In the genomic region with DNA sequence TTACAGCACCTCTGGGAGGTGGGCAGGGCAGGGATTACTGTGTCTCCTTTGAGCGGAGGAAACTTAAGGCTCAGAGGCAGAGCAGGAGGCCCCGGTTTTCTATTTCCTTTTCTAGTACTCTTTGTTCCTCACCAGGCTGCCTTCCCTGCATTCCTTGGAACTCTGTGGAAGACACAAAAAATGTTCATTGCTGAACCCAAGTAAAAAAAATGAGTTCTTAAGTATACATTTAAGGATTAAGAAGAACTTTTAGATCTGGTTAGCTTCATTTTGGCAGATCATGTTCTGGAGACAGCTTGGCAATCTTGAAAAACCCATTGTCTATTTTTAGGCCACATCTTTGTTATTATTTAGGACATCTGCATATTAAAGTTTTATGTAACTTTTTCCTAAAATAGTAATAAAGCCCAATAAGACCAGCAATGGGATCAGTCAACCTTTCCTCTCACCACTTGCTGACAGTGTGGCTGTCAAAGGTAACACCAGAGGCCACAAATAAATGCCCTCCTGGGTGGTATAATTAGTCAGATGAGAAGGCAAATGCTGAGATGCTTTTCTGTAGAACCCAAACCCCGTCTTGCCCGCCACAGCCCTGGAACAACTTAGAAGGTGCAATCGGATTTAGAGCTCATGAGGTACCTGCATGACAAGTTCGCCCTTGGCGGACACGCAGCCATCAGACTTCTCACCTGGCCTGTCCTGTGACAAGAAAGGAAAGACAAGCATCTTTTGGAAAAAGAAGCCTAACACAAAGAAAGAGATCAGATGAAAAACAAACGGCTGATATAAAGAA, we compare ENCODE assay signal across 32 cellular contexts.
"Had no signal": no experiment of that assay in that cellular context is flagged by ENCODE, and none has a peak within 500 bp of the region (broad histone marks: within the 10 kb centered on the region; RNA-seq: fewer than 3 reads in every experiment).

No MANE protein-coding gene starts in this region.

- H3K27me3 ChIP-seq: adrenal gland, Peyer's patch, SJSA1 had no signal

- H3K4me3 ChIP-seq: adrenal gland, Peyer's patch, SJSA1 had no signal

- H3K4me1 Mint-ChIP-seq: activated naive CD8-positive, alpha-beta T cell treated with anti-CD3 and anti-CD28 coated beads, Interleukin-2, amount 10 ng/mL, durations not matched to agents 7 days and 5 days had no signal

- H3K9ac ChIP-seq: KMS-11, SK-N-SH had no signal

- H3K9me3 ChIP-seq: adrenal gland, Peyer's patch, SJSA1, SK-N-SH had no signal

- H3K27ac ChIP-seq: adrenal gland, KMS-11, Peyer's patch, SJSA1 had no signal

- H3K36me3 Mint-ChIP-seq: activated naive CD4-positive, alpha-beta T cell treated with anti-CD3 and anti-CD28 coated beads, Interleukin-2, amount 50 U/mL, for 24 hours; activated naive CD8-positive, alpha-beta T cell treated with anti-CD3 and anti-CD28 coated beads, Interleukin-2, amount 10 ng/mL, durations not matched to agents 7 days and 5 days; brain had no signal

- H3K27me3 Mint-ChIP-seq: activated naive CD4-positive, alpha-beta T cell treated with anti-CD3 and anti-CD28 coated beads, Interleukin-2, amount 50 U/mL, for 24 hours had no signal

- H3K27ac Mint-ChIP-seq: activated CD4-positive, alpha-beta T cell treated with anti-CD3 and anti-CD28 coated beads for 36 hours; activated CD4-positive, alpha-beta T cell treated with anti-CD3 and anti-CD28 coated beads, Interleukin-2, amount 10 ng/mL, durations not matched to agents 7 days and 5 days; activated CD8-positive, alpha-beta T cell treated with anti-CD3 and anti-CD28 coated beads, Interleukin-2, amount 10 ng/mL, durations not matched to agents 7 days and 5 days; activated naive CD8-positive, alpha-beta T cell treated with anti-CD3 and anti-CD28 coated beads, Interleukin-2, amount 10 ng/mL, durations not matched to agents 7 days and 5 days; activated T-cell treated with anti-CD3 and anti-CD28 coated beads, Interleukin-2, amount 50 U/mL, for 24 hours; activated T-helper 2 cell treated with anti-CD3 and anti-CD28 coated beads, Interferon-gamma antibody, Interleukin-2, Interleukin-4, amounts not matched to agents 10 μg/mL and 5 μg/mL and 100 μg/mL, durations not matched to agents 14 hours and 24 hours and 36 hours; T-helper 1 cell treated with Interleukin-12 subunit alpha and Interleukin-12 subunit beta and Interleukin-4 antibody, amounts not matched to agents 30 μg/mL and 1 μg/mL, for 36 hours; T-helper 2 cell treated with Interferon-gamma antibody and Interleukin-4, amounts not matched to agents 5 μg/mL and 100 μg/mL, for 36 hours had no signal

- ATAC-seq: activated CD4-positive, alpha-beta T cell treated with anti-CD3 and anti-CD28 coated beads for 36 hours; activated CD8-positive, alpha-beta T cell treated with anti-CD3 and anti-CD28 coated beads, Interleukin-2, amount 10 ng/mL, durations not matched to agents 7 days and 5 days; PC-3 had no signal

- H3K9me3 Mint-ChIP-seq: activated CD4-positive, alpha-beta T cell treated with anti-CD3 and anti-CD28 coated beads, Interleukin-2, amount 10 ng/mL, durations not matched to agents 7 days and 5 days; activated naive CD4-positive, alpha-beta T cell treated with anti-CD3 and anti-CD28 coated beads, Interleukin-2, amount 50 U/mL, for 24 hours; activated naive CD8-positive, alpha-beta T cell treated with anti-CD3 and anti-CD28 coated beads, Interleukin-2, amount 10 ng/mL, durations not matched to agents 7 days and 5 days; activated T-helper 2 cell treated with anti-CD3 and anti-CD28 coated beads, Interferon-gamma antibody, Interleukin-2, Interleukin-4, amounts not matched to agents 10 μg/mL and 5 μg/mL and 100 μg/mL, durations not matched to agents 14 hours and 24 hours and 36 hours; brain; T-helper 1 cell treated with Interleukin-12 subunit alpha and Interleukin-12 subunit beta and Interleukin-4 antibody, amounts not matched to agents 30 μg/mL and 1 μg/mL, for 36 hours; T-helper 2 cell treated with Interferon-gamma antibody and Interleukin-4, amounts not matched to agents 5 μg/mL and 100 μg/mL, for 36 hours had no signal

- H3K9me2 ChIP-seq: SK-N-SH had no signal

- H3K4me3 Mint-ChIP-seq: activated CD4-positive, alpha-beta T cell treated with anti-CD3 and anti-CD28 coated beads for 36 hours; activated CD4-positive, alpha-beta T cell treated with anti-CD3 and anti-CD28 coated beads, Interleukin-2, amount 10 ng/mL, durations not matched to agents 7 days and 5 days; activated CD8-positive, alpha-beta T cell treated with anti-CD3 and anti-CD28 coated beads, Interleukin-2, amount 10 ng/mL, durations not matched to agents 7 days and 5 days; activated naive CD4-positive, alpha-beta T cell treated with anti-CD3 and anti-CD28 coated beads, Interleukin-2, amount 50 U/mL, for 24 hours; activated naive CD8-positive, alpha-beta T cell treated with anti-CD3 and anti-CD28 coated beads, Interleukin-2, amount 10 ng/mL, durations not matched to agents 7 days and 5 days; activated T-cell treated with anti-CD3 and anti-CD28 coated beads, Interleukin-2, amount 50 U/mL, for 24 hours; brain; T-helper 1 cell treated with Interleukin-12 subunit alpha and Interleukin-12 subunit beta and Interleukin-4 antibody, amounts not matched to agents 30 μg/mL and 1 μg/mL, for 36 hours; T-helper 2 cell treated with Interferon-gamma antibody and Interleukin-4, amounts not matched to agents 5 μg/mL and 100 μg/mL, for 36 hours had no signal

- H3K4me2 ChIP-seq: KMS-11, SK-N-SH had no signal

- DNase-seq: activated CD4-positive, alpha-beta T cell treated with anti-CD3 and anti-CD28 coated beads for 36 hours; activated CD4-positive, alpha-beta T cell treated with anti-CD3 and anti-CD28 coated beads, Interleukin-2, amount 10 ng/mL, durations not matched to agents 7 days and 5 days; activated CD4-positive, alpha-beta T cell treated with anti-CD3 and anti-CD28 coated beads, Interleukin-2, amount 50 U/mL, for 48 hours; activated CD8-positive, alpha-beta T cell treated with anti-CD3 and anti-CD28 coated beads, Interleukin-2, amount 10 ng/mL, durations not matched to agents 7 days and 5 days; activated gamma-delta T cell; activated naive CD4-positive, alpha-beta T cell treated with Interleukin-2 at 50 U/mL for 16 hours; activated naive CD8-positive, alpha-beta T cell treated with anti-CD3 and anti-CD28 coated beads, Interleukin-2, amount 10 ng/mL, durations not matched to agents 7 days and 5 days; activated T-cell treated with anti-CD3 and anti-CD28 coated beads, Interleukin-2, amount 50 U/mL, for 24 hours; adrenal gland; anterior cingulate cortex; NCI-H1092 treated with DMSO at 0.1 percent for 48 hours; NCI-H146; NCI-H187; NCI-H2029 treated with DMSO at 0.1 percent for 48 hours; NCI-H2107; NCI-H2171; NCI-H510A; NCI-H526; NCI-H748 treated with DMSO at 0.1 percent for 48 hours; NK-92 treated with Interleukin-12 subunit alpha and Interleukin-12 subunit beta, amount 100 ng/mL, for 24 hours; PC-3; Peyer's patch; RPMI8226; SHP77 treated with DMSO at 0.1 percent for 48 hours; SK-N-SH had no signal

- H3K36me3 ChIP-seq: adrenal gland, Peyer's patch, SJSA1 had no signal
